ENCODE assay signal across 1 cellular context in the genomic region with DNA sequence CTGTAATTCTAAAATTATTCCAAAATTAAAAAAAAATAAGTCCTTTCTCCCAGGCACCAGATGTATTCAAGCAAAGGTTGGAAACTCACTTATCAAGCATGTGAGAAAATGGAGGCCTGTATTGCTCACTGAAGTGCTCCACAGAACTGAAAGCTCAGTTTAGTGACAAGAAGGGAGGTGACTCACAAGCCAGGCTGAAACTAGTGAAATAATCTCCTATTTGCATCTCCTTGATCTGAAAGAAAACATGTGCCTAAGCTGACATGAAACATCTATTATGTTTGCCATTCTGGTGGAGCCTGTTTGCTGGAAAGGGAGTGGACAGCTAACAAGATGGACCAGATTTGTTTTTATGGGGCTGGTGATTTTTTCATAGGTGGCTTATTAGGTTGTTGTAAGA.
TF ChIP-seq lines count a peak whose summit lies in the region.

No MANE protein-coding gene starts in this region.

TF ChIP-seq in K562, 482 proteins besides CTCF, POLR2A, EP300 and RAD21 (continues in another document):
- TF ChIP-seq HDAC1 (IDR thresholded peaks at IDR 0.05), result no peak
- 0 out of 2 replicates have a peak, but pooled peaks have one; percentile 41 for TF ChIP-seq KLF1 (tag; IDR thresholded peaks at IDR 0.05)
- TF ChIP-seq GATAD2A (IDR thresholded peaks at IDR 0.05), result no peak
- no peak for TF ChIP-seq RERE (CRISPR knock-in tag; IDR thresholded peaks at IDR 0.05; ENCODE audit: borderline replicate concordance)
- no peak for TF ChIP-seq HSF4 (CRISPR knock-in tag; IDR thresholded peaks at IDR 0.05; ENCODE audit: borderline replicate concordance)
- TF ChIP-seq SOX6 (IDR thresholded peaks at IDR 0.05), result peak; percentile 52; the same call in 1 of the 2 replicates
- no peak for TF ChIP-seq SIN3A (IDR thresholded peaks at IDR 0.05; ENCODE audit: borderline replicate concordance in 2 of 2, control insufficient read depth in 1 of 2, low read depth in 2 of 2, low read length in 2 of 2)
- TF ChIP-seq THAP12 (CRISPR knock-in tag; IDR thresholded peaks at IDR 0.05), result no peak
- no peak for TF ChIP-seq XRCC5 (IDR thresholded peaks at IDR 0.05; ENCODE audit: low read depth, low read length)
- TF ChIP-seq HDAC2 (IDR thresholded peaks at IDR 0.05), result peak; percentile 57; the same call in 1 of the 2 replicates
- TF ChIP-seq ZNF668 (CRISPR knock-in tag; IDR thresholded peaks at IDR 0.05), result no peak
- TF ChIP-seq ZBTB33 (CRISPR knock-in tag; IDR thresholded peaks at IDR 0.05), result no peak
- TF ChIP-seq LCOR (CRISPR knock-in tag; IDR thresholded peaks at IDR 0.05), result no peak
- TF ChIP-seq ZNF449 (CRISPR knock-in tag; IDR thresholded peaks at IDR 0.05), result no peak
- TF ChIP-seq, protein P1, sequence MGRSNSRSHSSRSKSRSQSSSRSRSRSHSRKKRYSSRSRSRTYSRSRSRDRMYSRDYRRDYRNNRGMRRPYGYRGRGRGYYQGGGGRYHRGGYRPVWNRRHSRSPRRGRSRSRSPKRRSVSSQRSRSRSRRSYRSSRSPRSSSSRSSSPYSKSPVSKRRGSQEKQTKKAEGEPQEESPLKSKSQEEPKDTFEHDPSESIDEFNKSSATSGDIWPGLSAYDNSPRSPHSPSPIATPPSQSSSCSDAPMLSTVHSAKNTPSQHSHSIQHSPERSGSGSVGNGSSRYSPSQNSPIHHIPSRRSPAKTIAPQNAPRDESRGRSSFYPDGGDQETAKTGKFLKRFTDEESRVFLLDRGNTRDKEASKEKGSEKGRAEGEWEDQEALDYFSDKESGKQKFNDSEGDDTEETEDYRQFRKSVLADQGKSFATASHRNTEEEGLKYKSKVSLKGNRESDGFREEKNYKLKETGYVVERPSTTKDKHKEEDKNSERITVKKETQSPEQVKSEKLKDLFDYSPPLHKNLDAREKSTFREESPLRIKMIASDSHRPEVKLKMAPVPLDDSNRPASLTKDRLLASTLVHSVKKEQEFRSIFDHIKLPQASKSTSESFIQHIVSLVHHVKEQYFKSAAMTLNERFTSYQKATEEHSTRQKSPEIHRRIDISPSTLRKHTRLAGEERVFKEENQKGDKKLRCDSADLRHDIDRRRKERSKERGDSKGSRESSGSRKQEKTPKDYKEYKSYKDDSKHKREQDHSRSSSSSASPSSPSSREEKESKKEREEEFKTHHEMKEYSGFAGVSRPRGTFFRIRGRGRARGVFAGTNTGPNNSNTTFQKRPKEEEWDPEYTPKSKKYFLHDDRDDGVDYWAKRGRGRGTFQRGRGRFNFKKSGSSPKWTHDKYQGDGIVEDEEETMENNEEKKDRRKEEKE (IDR thresholded peaks at IDR 0.05; ENCODE audit: borderline replicate concordance in 1 of 2, control insufficient read depth in 1 of 2, low read depth in 2 of 2, low read length in 1 of 2), result no peak
- TF ChIP-seq KAT2B (IDR thresholded peaks at IDR 0.05; ENCODE audit: low read depth, low read length), result no peak
- no peak for TF ChIP-seq ELK1 (CRISPR knock-in tag; IDR thresholded peaks at IDR 0.05)
- no peak for TF ChIP-seq GABPA (tag; conservative IDR thresholded peaks at IDR 0.05; ENCODE audit: low read depth)
- no peak for TF ChIP-seq NCOA6 (IDR thresholded peaks at IDR 0.05)
- TF ChIP-seq ZBTB8A (IDR thresholded peaks at IDR 0.05; ENCODE audit: partially characterized antibody), result no peak
- no peak for TF ChIP-seq ZNF407 (IDR thresholded peaks at IDR 0.05; ENCODE audit: low read depth)
- no peak for TF ChIP-seq DLX4 (CRISPR knock-in tag; IDR thresholded peaks at IDR 0.05)
